In the genomic region with DNA sequence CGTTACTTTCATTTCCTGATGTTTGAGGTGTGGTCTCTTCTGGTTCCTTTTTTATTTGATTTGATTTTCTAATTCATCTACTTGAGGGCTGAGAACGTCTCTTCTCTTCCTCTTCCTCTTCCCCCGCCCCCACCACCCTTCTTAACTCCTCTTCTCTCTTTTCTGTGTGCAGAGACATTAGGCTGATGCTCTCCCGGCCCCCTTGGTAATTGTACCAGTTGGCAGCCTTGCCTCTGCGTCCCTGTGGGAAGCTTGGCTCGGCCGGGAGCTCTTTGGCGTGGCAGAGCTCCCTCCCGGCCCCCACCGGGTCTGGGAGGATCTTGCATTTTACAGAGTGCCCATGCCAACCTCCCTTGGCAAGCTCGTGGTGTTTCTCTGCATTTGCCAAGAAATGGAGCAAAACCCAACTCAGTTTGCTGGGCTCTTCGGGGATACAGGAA, we compare ENCODE assay signal across 1 cellular context.
TF ChIP-seq lines count a peak whose summit lies in the region.

No MANE protein-coding gene starts in this region.

TF ChIP-seq in endothelial cell of umbilical vein, 7 proteins besides CTCF, POLR2A, EP300 and RAD21 (continued from another document):
- TF ChIP-seq, protein P1, sequence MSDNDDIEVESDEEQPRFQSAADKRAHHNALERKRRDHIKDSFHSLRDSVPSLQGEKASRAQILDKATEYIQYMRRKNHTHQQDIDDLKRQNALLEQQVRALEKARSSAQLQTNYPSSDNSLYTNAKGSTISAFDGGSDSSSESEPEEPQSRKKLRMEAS (IDR thresholded peaks at IDR 0.05; ENCODE audit: insufficient read depth, insufficient read length), result no peak
- no peak for TF ChIP-seq FOS (IDR thresholded peaks at IDR 0.05; ENCODE audit: borderline replicate concordance, insufficient read depth, low read length)
- TF ChIP-seq POLR2AphosphoS5 (IDR thresholded peaks at IDR 0.05; ENCODE audit: insufficient read depth, low read depth, low read length), result no peak
- TF ChIP-seq JUN (IDR thresholded peaks at IDR 0.05; ENCODE audit: borderline replicate concordance, insufficient read depth, insufficient read length, low read depth), result no peak
- no peak for TF ChIP-seq EZH2 (IDR thresholded peaks at IDR 0.05; ENCODE audit: borderline replicate concordance, low read depth, low read length, severe bottlenecking)
